6 cellular contexts compared by ENCODE assay signal in genomic region chr1:211650922-211651303, GRCh38.
"Had no signal": no experiment of that assay in that cellular context is flagged by ENCODE, and none has a peak within 500 bp of the region (broad histone marks: within the 10 kb centered on the region; RNA-seq: fewer than 3 reads in every experiment).

No MANE protein-coding gene starts in this region.

- H3K27ac Mint-ChIP-seq: GM23338, H9, HFFc6 had no signal

- DNase-seq: H9, HCEC 1CT, HFFc6, IMR-90 had no signal

- H3K4me3 Mint-ChIP-seq: GM23338, H9, HFFc6 had no signal

- ATAC-seq: GM23338, K562 had no signal

- H3K9me3 Mint-ChIP-seq: GM23338, H9, HFFc6 had no signal

- H2AFZ ChIP-seq: GM23338 had no signal

- H3K4me3 ChIP-seq: GM23338, K562 had no signal

- H3K4me2 ChIP-seq: GM23338 had no signal
